Comparison of ENCODE assay signal across 1 cellular context in genomic region chr2:138476940-138477339, GRCh38.
TF ChIP-seq lines count a peak whose summit lies in the region.

No MANE protein-coding gene starts in this region.

TF ChIP-seq in Ishikawa, 13 proteins besides CTCF, POLR2A, EP300 and RAD21 (continued from another document):
- TF ChIP-seq, protein P1, sequence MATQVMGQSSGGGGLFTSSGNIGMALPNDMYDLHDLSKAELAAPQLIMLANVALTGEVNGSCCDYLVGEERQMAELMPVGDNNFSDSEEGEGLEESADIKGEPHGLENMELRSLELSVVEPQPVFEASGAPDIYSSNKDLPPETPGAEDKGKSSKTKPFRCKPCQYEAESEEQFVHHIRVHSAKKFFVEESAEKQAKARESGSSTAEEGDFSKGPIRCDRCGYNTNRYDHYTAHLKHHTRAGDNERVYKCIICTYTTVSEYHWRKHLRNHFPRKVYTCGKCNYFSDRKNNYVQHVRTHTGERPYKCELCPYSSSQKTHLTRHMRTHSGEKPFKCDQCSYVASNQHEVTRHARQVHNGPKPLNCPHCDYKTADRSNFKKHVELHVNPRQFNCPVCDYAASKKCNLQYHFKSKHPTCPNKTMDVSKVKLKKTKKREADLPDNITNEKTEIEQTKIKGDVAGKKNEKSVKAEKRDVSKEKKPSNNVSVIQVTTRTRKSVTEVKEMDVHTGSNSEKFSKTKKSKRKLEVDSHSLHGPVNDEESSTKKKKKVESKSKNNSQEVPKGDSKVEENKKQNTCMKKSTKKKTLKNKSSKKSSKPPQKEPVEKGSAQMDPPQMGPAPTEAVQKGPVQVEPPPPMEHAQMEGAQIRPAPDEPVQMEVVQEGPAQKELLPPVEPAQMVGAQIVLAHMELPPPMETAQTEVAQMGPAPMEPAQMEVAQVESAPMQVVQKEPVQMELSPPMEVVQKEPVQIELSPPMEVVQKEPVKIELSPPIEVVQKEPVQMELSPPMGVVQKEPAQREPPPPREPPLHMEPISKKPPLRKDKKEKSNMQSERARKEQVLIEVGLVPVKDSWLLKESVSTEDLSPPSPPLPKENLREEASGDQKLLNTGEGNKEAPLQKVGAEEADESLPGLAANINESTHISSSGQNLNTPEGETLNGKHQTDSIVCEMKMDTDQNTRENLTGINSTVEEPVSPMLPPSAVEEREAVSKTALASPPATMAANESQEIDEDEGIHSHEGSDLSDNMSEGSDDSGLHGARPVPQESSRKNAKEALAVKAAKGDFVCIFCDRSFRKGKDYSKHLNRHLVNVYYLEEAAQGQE (IDR thresholded peaks at IDR 0.05; ENCODE audit: low read depth), result no peak
- TF ChIP-seq CEBPB (IDR thresholded peaks at IDR 0.05) (no peak), TAF1 (IDR thresholded peaks at IDR 0.05; ENCODE audit: low read depth) (no peak), CREB1 (IDR thresholded peaks at IDR 0.05; ENCODE audit: low read depth) (no peak), TCF12 (IDR thresholded peaks at IDR 0.05; ENCODE audit: low read depth) (no peak), NFIC (IDR thresholded peaks at IDR 0.05) (no peak), YY1 (IDR thresholded peaks at IDR 0.05; ENCODE audit: low read depth) (no peak), MAX (IDR thresholded peaks at IDR 0.05) (no peak), FOXM1 (IDR thresholded peaks at IDR 0.05; ENCODE audit: borderline replicate concordance, low read depth) (no peak)
- TF ChIP-seq, protein P2, sequence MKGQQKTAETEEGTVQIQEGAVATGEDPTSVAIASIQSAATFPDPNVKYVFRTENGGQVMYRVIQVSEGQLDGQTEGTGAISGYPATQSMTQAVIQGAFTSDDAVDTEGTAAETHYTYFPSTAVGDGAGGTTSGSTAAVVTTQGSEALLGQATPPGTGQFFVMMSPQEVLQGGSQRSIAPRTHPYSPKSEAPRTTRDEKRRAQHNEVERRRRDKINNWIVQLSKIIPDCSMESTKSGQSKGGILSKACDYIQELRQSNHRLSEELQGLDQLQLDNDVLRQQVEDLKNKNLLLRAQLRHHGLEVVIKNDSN (IDR thresholded peaks at IDR 0.05), result no peak
TF ChIP-seq in Ishikawa: peak in this region for 0.
